ENCODE assay signal across 23 cellular contexts in the genomic region with DNA sequence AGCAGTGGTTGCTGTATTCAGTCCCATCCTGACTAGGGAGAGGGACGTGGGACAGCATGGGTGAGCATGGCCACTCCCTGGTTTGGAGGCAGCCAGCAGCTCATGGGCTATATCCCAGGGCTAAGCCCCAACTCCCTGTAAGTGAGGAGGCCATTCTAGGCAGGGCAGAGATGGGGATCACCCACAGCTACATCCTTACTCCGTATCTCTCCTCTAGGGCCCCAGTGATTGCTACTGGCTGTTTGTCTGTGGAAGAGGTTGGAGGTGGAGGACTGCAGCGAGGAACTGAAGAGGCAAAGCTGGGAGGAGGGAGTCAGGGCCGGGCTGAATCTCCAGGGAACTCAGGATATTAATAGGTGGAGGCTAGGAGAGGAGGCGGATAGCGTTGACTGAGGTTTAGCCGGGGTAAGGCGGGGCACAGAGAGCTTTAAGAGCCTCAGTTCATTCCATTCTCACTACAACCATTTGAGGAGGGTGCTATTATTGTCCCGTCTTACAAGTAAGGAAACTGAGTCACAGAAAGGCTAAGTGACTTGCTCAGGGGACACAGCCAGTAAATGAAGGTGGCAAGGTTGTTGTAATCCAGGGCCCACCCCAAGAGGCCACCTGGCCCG. TPM values are rescaled to one million over a fixed set of nuclear protein-coding genes. Genes with fewer than 3 reads are reported as not detected.
"Had no signal": no experiment of that assay in that cellular context is flagged by ENCODE, and none has a peak within 500 bp of the region (broad histone marks: within the 10 kb centered on the region; RNA-seq: fewer than 3 reads in every experiment).

No MANE protein-coding gene starts in this region.

- H3K9me3 ChIP-seq: esophagus squamous epithelium, lower lobe of right lung, mucosa of descending colon, neutrophil, right atrium auricular region, spleen, suprapubic skin, transverse colon had no signal

- ATAC-seq: left ventricle myocardium superior; mucosa of descending colon; natural killer cell treated with Interleukin-12 subunit alpha and Interleukin-12 subunit beta and Interleukin-15 and Interleukin-18, amount 100 ng/mL, for 72 hours; stimulated activated naive B cell treated with anti-CD40 and anti-IgM and Interleukin-4, amounts not matched to agents 10 μg/mL and 1 μg/mL and 100 μg/mL, for 72 hours had no signal

- H3K4me1 ChIP-seq: parathyroid adenoma had no signal

- H3K36me3 ChIP-seq: esophagus squamous epithelium, lower lobe of right lung, neutrophil, right atrium auricular region, spleen, suprapubic skin, transverse colon had no signal

- DNase-seq: cerebellar nuclear complex; cortex of kidney; esophagus squamous epithelium; foreskin melanocyte; hypothalamus; left ventricle myocardium superior; lower lobe of right lung; mucosa of descending colon; naive B cell; spleen; stimulated activated CD4-positive, alpha-beta T cell treated with anti-CD3 and anti-CD28 coated beads, Interleukin-2, amount 100 ng/mL, for 48 hours; stimulated activated naive B cell treated with anti-CD40 and anti-IgM and Interleukin-4, amounts not matched to agents 10 μg/mL and 1 μg/mL and 100 μg/mL, for 72 hours; transverse colon had no signal

- H3K27ac ChIP-seq: epithelial cell of prostate, esophagus squamous epithelium, lower lobe of right lung, neutrophil, parathyroid adenoma, right atrium auricular region, skin epidermis, spleen, suprapubic skin, transverse colon had no signal

- H3K4me3 ChIP-seq: esophagus squamous epithelium, lower lobe of right lung, mucosa of descending colon, right atrium auricular region, skin epidermis, spleen, suprapubic skin, transverse colon had no signal

RNA-seq across cellular contexts. Expression of a gene that starts 6.8 kb away (rescaled TPM):
- total RNA-seq: dermis microvascular lymphatic vessel endothelial cell; esophagus squamous epithelium; left ventricle myocardium superior; lower lobe of right lung; mucosa of descending colon; natural killer cell treated with Interleukin-12 subunit alpha and Interleukin-12 subunit beta and Interleukin-15 and Interleukin-18, amount 100 ng/mL, for 72 hours; omental fat pad; right atrium auricular region; suprapubic skin; transverse colon; ureter had no signal

RNA-seq across cellular contexts. Expression of a gene that starts 37.4 kb away (rescaled TPM):
- total RNA-seq: dermis microvascular lymphatic vessel endothelial cell, esophagus squamous epithelium, mucosa of descending colon, omental fat pad, right atrium auricular region, transverse colon, ureter had no signal
